In the genomic region with DNA sequence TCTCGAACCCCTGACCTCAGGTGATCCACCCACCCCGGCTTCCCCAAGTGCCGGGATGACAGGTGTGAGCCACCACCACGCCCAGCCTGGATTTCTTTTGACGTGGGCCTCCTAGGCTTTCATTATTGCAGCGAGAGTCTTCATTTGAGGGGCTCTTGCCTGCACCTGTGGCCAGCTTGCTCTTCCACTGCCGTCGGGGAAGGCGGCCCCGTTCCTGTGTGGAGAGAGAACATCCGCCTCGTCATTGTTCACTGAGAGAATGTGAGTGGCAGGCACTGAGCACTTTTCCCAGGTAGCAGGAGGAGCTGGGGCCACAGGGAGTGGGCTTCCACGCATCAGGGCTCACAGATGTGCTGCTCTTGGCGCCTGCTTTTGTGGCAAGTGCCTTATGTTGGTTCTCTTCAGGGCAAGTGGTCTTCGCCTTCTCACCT, we compare ENCODE assay signal across 23 cellular contexts.
"Had no signal": no experiment of that assay in that cellular context is flagged by ENCODE, and none has a peak within 500 bp of the region (broad histone marks: within the 10 kb centered on the region; RNA-seq: fewer than 3 reads in every experiment).

No MANE protein-coding gene starts in this region.

- H3K27me3 Mint-ChIP-seq: activated CD4-positive, alpha-beta T cell treated with anti-CD3 and anti-CD28 coated beads for 36 hours; activated CD8-positive, alpha-beta T cell treated with anti-CD3 and anti-CD28 coated beads for 36 hours; activated naive CD4-positive, alpha-beta T cell treated with anti-CD3 and anti-CD28 coated beads, Interleukin-2, amount 50 U/mL, for 24 hours; T-cell had no signal

- ATAC-seq: activated CD4-positive, alpha-beta T cell treated with anti-CD3 and anti-CD28 coated beads for 36 hours; activated CD8-positive, alpha-beta T cell treated with anti-CD3 and anti-CD28 coated beads for 36 hours; activated T-cell treated with anti-CD3 and anti-CD28 coated beads, Interleukin-2, amount 50 U/mL, for 72 hours; K562; PC-3; T-cell had no signal

- H3K27ac ChIP-seq: brain microvascular endothelial cell, SK-N-MC, VCaP had no signal

- H3K27me3 ChIP-seq: brain microvascular endothelial cell had no signal

- H3K4me3 Mint-ChIP-seq: activated CD4-positive, alpha-beta T cell treated with anti-CD3 and anti-CD28 coated beads for 36 hours; activated CD8-positive, alpha-beta T cell treated with anti-CD3 and anti-CD28 coated beads for 36 hours; activated naive CD4-positive, alpha-beta T cell treated with anti-CD3 and anti-CD28 coated beads, Interleukin-2, amount 50 U/mL, for 24 hours; activated T-cell treated with anti-CD3 and anti-CD28 coated beads, Interleukin-2, amount 50 U/mL, for 72 hours; T-cell had no signal

- H3K36me3 ChIP-seq: brain microvascular endothelial cell had no signal

- H3K4me3 ChIP-seq: K562, SK-N-MC had no signal

- H3K27ac Mint-ChIP-seq: activated CD4-positive, alpha-beta T cell treated with anti-CD3 and anti-CD28 coated beads for 36 hours; activated CD8-positive, alpha-beta T cell treated with anti-CD3 and anti-CD28 coated beads for 36 hours; activated naive CD4-positive, alpha-beta T cell treated with anti-CD3 and anti-CD28 coated beads, Interleukin-2, amount 50 U/mL, for 24 hours; activated T-cell treated with anti-CD3 and anti-CD28 coated beads, Interleukin-2, amount 50 U/mL, for 72 hours; activated T-helper 2 cell treated with anti-CD3 and anti-CD28 coated beads, Interferon-gamma antibody, Interleukin-2, Interleukin-4, amounts not matched to agents 10 μg/mL and 5 μg/mL and 100 μg/mL, durations not matched to agents 14 hours and 24 hours and 36 hours; T-cell had no signal

- DNase-seq: activated CD4-positive, alpha-beta T cell treated with anti-CD3 and anti-CD28 coated beads for 36 hours; activated CD4-positive, CD25-positive, alpha-beta regulatory T cell; activated CD8-positive, alpha-beta memory T cell treated with anti-CD3 and anti-CD28 coated beads, Interleukin-2, amount 50 U/mL, for 4 hours; activated CD8-positive, alpha-beta T cell treated with anti-CD3 and anti-CD28 coated beads for 36 hours; activated gamma-delta T cell treated with Interleukin-2 at 50 U/mL for 16 hours; activated T-cell treated with anti-CD3 and anti-CD28 coated beads, Interleukin-2, amount 50 U/mL, for 72 hours; amygdala; brain microvascular endothelial cell; cerebellar nuclear complex; Karpas-422; NCI-H1048; NCI-H146; NCI-H187 treated with DMSO at 0.1 percent for 48 hours; NCI-H446; PC-3; T-cell; T-helper 2 cell; T1000 had no signal

- H3K9me3 Mint-ChIP-seq: activated CD8-positive, alpha-beta T cell treated with anti-CD3 and anti-CD28 coated beads for 36 hours; activated naive CD4-positive, alpha-beta T cell treated with anti-CD3 and anti-CD28 coated beads, Interleukin-2, amount 50 U/mL, for 24 hours; activated T-cell treated with anti-CD3 and anti-CD28 coated beads, Interleukin-2, amount 50 U/mL, for 72 hours; activated T-helper 2 cell treated with anti-CD3 and anti-CD28 coated beads, Interferon-gamma antibody, Interleukin-2, Interleukin-4, amounts not matched to agents 10 μg/mL and 5 μg/mL and 100 μg/mL, durations not matched to agents 14 hours and 24 hours and 36 hours; T-cell had no signal
